8 cellular contexts compared by ENCODE assay signal in the genomic region with DNA sequence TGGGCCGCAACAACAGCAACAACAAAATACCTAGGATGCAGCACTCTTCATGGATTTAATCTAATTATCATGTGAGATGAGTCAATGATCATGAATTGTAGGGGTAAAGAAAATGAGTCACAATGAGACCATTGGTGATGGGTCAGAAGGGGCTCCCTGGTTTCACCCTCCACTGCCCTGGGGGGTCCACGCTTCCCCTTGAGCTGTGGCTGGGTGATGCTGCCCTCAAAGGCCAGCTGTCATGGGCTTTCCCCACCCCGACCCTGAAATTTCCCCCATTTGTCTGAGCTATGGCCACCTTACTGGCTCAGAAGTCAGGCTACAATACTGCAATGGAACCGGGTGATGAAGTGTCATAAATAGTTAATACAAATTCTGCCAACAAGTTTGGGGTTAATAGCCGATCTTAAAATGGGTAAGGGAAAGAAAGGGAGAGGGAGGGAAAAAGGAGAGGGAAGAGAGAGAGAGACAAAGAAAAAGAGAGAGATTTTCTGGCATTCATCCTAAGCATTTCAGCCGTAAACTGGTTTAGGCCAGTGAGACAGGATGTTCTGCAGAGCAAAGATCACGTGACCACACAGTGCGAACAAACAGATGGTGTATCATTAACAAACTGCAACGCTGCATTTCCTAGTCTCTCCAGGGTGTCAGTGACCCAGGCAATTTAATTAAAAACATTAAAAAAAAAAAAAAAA.
A peak's percentile ranks its signal among the peaks of the same experiment; 100 is the strongest.
DNase-seq lines count a peak whose midpoint lies in the region; ATAC-seq and TF ChIP-seq lines count a peak whose summit lies in the region.

No MANE protein-coding gene starts in this region.

- DNase-seq in A673 (ENCODE audit: low spot score) (peak; percentile 92), GM13976 (ENCODE audit: low spot score) (peak; percentile 73), RWPE2 (ENCODE audit: low spot score) (no peak), breast epithelium (ENCODE audit: low spot score in 2 of 2) (peak in 1 of 2 donors; percentile 83), kidney epithelial cell (ENCODE audit: low read depth) (peak; percentile 83), UCSD-AML1 (lab: John Stamatoyannopoulos, UW; ENCODE audit: unreplicated experiment) (no peak)
- peak; percentile 21 for DNase-seq in stimulated activated CD8-positive, alpha-beta memory T cell treated with anti-CD3 and anti-CD28 coated beads, Interleukin-15, amount 100 ng/mL, for 1 hour (ENCODE audit: low read depth)

- intact Hi-C loops in A673 (cut with micrococcal nuclease; ENCODE audit: unreplicated experiment) (loop anchor here (5.0 kb wide), 1 partner anchor 72 kb away; no protein-coding TSS in a partner anchor), breast epithelium (cut with DNase I; ENCODE audit: low total_unique reads) (no loop called here)

- H3K36me3 ChIP-seq in A673 (ENCODE audit: insufficient read depth, low read length, poor library complexity, severe bottlenecking) (no peaks in the 10 kb centered on the region), HUES48 (ENCODE audit: control insufficient read depth, insufficient read depth, low read length) (no peaks in the 10 kb centered on the region), RWPE2 (ENCODE audit: low read depth) (no peaks in the 10 kb centered on the region), breast epithelium (no peaks in the 10 kb centered on the region), kidney epithelial cell (ENCODE audit: control insufficient read depth, insufficient read depth, low read length) (no peaks in the 10 kb centered on the region)

- BruUV-seq in A673 (replicated peaks; lab: Mats Ljungman, UMichigan), result no TSS peak

- peaks cover 39% of the 10 kb centered on the region for H3K4me1 ChIP-seq in A673 (ENCODE audit: insufficient read depth, low read length, poor library complexity, severe bottlenecking)
- peaks cover 30% of the 10 kb centered on the region for H3K4me1 ChIP-seq in HUES48 (ENCODE audit: control insufficient read depth, insufficient read depth, low read length)
- H3K4me1 ChIP-seq in RWPE2 (ENCODE audit: insufficient read depth, poor library complexity, severe bottlenecking), result peaks cover 20% of the 10 kb centered on the region
- H3K4me1 ChIP-seq in breast epithelium, result peaks cover 9 to 15% of the 10 kb centered on the region in 2 donors

- in situ Hi-C loops in GM13976 (cut with MboI; ENCODE audit: low sequenced_read_pairs, unreplicated experiment), result no loop called here

- H3K9ac ChIP-seq in HUES48 (ENCODE audit: low read depth, low read length), result no peak overlapping the region

- no peak for TF ChIP-seq POLR2A in breast epithelium (IDR thresholded peaks at IDR 0.05)

- peak; percentile 53 for ATAC-seq in RWPE2 (ENCODE audit: low read depth)

- H3K9me3 ChIP-seq in A673 (ENCODE audit: low read depth, low read length, poor library complexity, severe bottlenecking) (no peaks in the 10 kb centered on the region), HUES48 (ENCODE audit: control insufficient read depth, insufficient read depth, low read length) (no peaks in the 10 kb centered on the region), RWPE2 (ENCODE audit: severe bottlenecking) (no peaks in the 10 kb centered on the region), breast epithelium (no peaks in the 10 kb centered on the region)

- H3K4me3 ChIP-seq in A673 (ENCODE audit: low read depth, low read length, poor library complexity, severe bottlenecking) (no peak overlapping the region), HUES48 (ENCODE audit: low read depth, low read length) (no peak overlapping the region), RWPE2 (ENCODE audit: severe bottlenecking) (no peak overlapping the region), breast epithelium (no peak overlapping the region), kidney epithelial cell (ENCODE audit: low read depth, low read length) (no peak overlapping the region)

- no peak for TF ChIP-seq CTCF in A673 (conservative IDR thresholded peaks at IDR 0.05; ENCODE audit: low read depth, low read length)
- TF ChIP-seq CTCF in GM13976 (IDR thresholded peaks at IDR 0.05; ENCODE audit: borderline replicate concordance, control extremely low read depth, extremely low read depth, insufficient read depth, missing control alignments), result no peak
- no peak for TF ChIP-seq CTCF in RWPE2 (IDR thresholded peaks at IDR 0.05; ENCODE audit: poor library complexity, severe bottlenecking)
- TF ChIP-seq CTCF in breast epithelium (IDR thresholded peaks at IDR 0.05), result no peak
- TF ChIP-seq CTCF in kidney epithelial cell (IDR thresholded peaks at IDR 0.05; ENCODE audit: insufficient read depth, low read length, poor library complexity, severe bottlenecking), result no peak

- H3K27me3 ChIP-seq in A673 (replicated peaks; ENCODE audit: insufficient read depth, low read depth, low read length, poor library complexity) (no peaks in the 10 kb centered on the region), HUES48 (ENCODE audit: control insufficient read depth, insufficient read depth, low read length) (no peaks in the 10 kb centered on the region), RWPE2 (ENCODE audit: insufficient read depth, poor library complexity, severe bottlenecking) (no peaks in the 10 kb centered on the region), breast epithelium (no peaks in the 10 kb centered on the region), kidney epithelial cell (ENCODE audit: control insufficient read depth, insufficient read depth, low read length) (no peaks in the 10 kb centered on the region)

- POLR2A ChIA-PET in A673 (lab: Charles Lee; ENCODE audit: low non-redundant PET), result interaction anchor here (0.6 kb wide), 1 partner anchor 155 kb away, joined by 5 read pairs; no protein-coding TSS in a partner anchor

- CTCF ChIA-PET in A673 (lab: Charles Lee), result interaction anchor here (0.6 kb wide), 1 partner anchor 35 kb away, joined by 4 read pairs; no protein-coding TSS in a partner anchor

- H3K27ac ChIP-seq in A673 (ENCODE audit: low read depth, low read length, poor library complexity, severe bottlenecking), result peak overlapping the region; percentile 69
- H3K27ac ChIP-seq in HUES48 (ENCODE audit: low read depth, low read length), result peak overlapping the region; percentile 64
- peak overlapping the region; percentile 60 for H3K27ac ChIP-seq in RWPE2 (ENCODE audit: poor library complexity, severe bottlenecking)
- H3K27ac ChIP-seq in breast epithelium, result peak overlapping the region; percentile 82 to 95

Comparison
In these comparisons a context has a peak if more than half of its experiments do, and no peak if none do; other contexts are left out.
1. DNase-seq: peak in A673 (single experiment), GM13976 (single experiment), kidney epithelial cell (single experiment) and stimulated activated CD8-positive, alpha-beta memory T cell treated with anti-CD3 and anti-CD28 coated beads, Interleukin-15, amount 100 ng/mL, for 1 hour (single experiment); none in RWPE2 (single experiment) and UCSD-AML1 (single experiment).
2. Peak in every context shown above with its lines, with median percentiles within 50 percentile points of each other: H3K27ac ChIP-seq.